ENCODE assay signal across 2 cellular contexts in genomic region chr9:20473566-20474116, GRCh38.
TF ChIP-seq lines count a peak whose summit lies in the region.

No MANE protein-coding gene starts in this region.

TF ChIP-seq in SK-N-SH treated with all-trans-retinoic acid at 6 μM for 48 hours, 23 proteins besides CTCF, POLR2A, EP300 and RAD21:
- TF ChIP-seq ARNTL (CRISPR knock-in tag; IDR thresholded peaks at IDR 0.05; ENCODE audit: borderline replicate concordance, low read depth) (no peak), ZFP30 (CRISPR knock-in tag; IDR thresholded peaks at IDR 0.05) (no peak), SNAI2 (CRISPR knock-in tag; IDR thresholded peaks at IDR 0.05) (no peak), TCF4 (CRISPR knock-in tag; IDR thresholded peaks at IDR 0.05; ENCODE audit: borderline replicate concordance) (no peak), ZNF70 (CRISPR knock-in tag; IDR thresholded peaks at IDR 0.05) (no peak), ESRRG (CRISPR knock-in tag; IDR thresholded peaks at IDR 0.05) (no peak), ZNF8 (CRISPR knock-in tag; IDR thresholded peaks at IDR 0.05) (no peak), CREB5 (CRISPR knock-in tag; IDR thresholded peaks at IDR 0.05; ENCODE audit: low read depth) (no peak), CSDC2 (CRISPR knock-in tag; IDR thresholded peaks at IDR 0.05) (no peak), PPARA (CRISPR knock-in tag; IDR thresholded peaks at IDR 0.05; ENCODE audit: borderline replicate concordance) (no peak), OSR1 (CRISPR knock-in tag; IDR thresholded peaks at IDR 0.05) (no peak), ZNF565 (CRISPR knock-in tag; conservative IDR thresholded peaks at IDR 0.05; ENCODE audit: low read depth) (no peak), ZC3H10 (CRISPR knock-in tag; IDR thresholded peaks at IDR 0.05) (no peak)
TF ChIP-seq in SK-N-SH treated with all-trans-retinoic acid at 6 μM for 48 hours: peak in this region for 0.

TF ChIP-seq in SK-N-SH, 30 proteins besides CTCF, POLR2A, EP300 and RAD21:
- no peak for TF ChIP-seq SMC3 (IDR thresholded peaks at IDR 0.05; ENCODE audit: low read depth, low read length)
- no peak for TF ChIP-seq FOSL2 (IDR thresholded peaks at IDR 0.05; ENCODE audit: borderline replicate concordance, low read depth)
- no peak for TF ChIP-seq MAX (IDR thresholded peaks at IDR 0.05; ENCODE audit: low read depth)
TF ChIP-seq in SK-N-SH: peak in this region for 0.
